Comparison of ENCODE assay signal across 30 cellular contexts in genomic region chr12:123289911-123290310, GRCh38.
"Had no signal": no experiment of that assay in that cellular context is flagged by ENCODE, and none has a peak within 500 bp of the region (broad histone marks: within the 10 kb centered on the region; RNA-seq: fewer than 3 reads in every experiment).

No MANE protein-coding gene starts in this region.

- H3K27ac ChIP-seq: brain microvascular endothelial cell, KMS-11, SJSA1, WERI-Rb-1 had no signal

- H3K27me3 Mint-ChIP-seq: activated CD8-positive, alpha-beta memory T cell treated with anti-CD3 and anti-CD28 coated beads, Interleukin-2, amount 10 ng/mL, durations not matched to agents 7 days and 5 days; activated naive CD8-positive, alpha-beta T cell treated with anti-CD3 and anti-CD28 coated beads for 36 hours had no signal

- H3K4me3 ChIP-seq: SJSA1 had no signal

- H3K9ac ChIP-seq: KMS-11 had no signal

- H3K27me3 ChIP-seq: brain microvascular endothelial cell, SJSA1 had no signal

- H3K4me3 Mint-ChIP-seq: activated CD8-positive, alpha-beta memory T cell treated with anti-CD3 and anti-CD28 coated beads, Interleukin-2, amount 10 ng/mL, durations not matched to agents 7 days and 5 days; activated naive CD8-positive, alpha-beta T cell treated with anti-CD3 and anti-CD28 coated beads for 36 hours had no signal

- H3K4me1 ChIP-seq: SJSA1 had no signal

- H3K4me2 ChIP-seq: KMS-11 had no signal

- H3K4me1 Mint-ChIP-seq: activated CD8-positive, alpha-beta memory T cell treated with anti-CD3 and anti-CD28 coated beads, Interleukin-2, amount 10 ng/mL, durations not matched to agents 7 days and 5 days; activated naive CD8-positive, alpha-beta T cell treated with anti-CD3 and anti-CD28 coated beads for 36 hours had no signal

- DNase-seq: activated CD4-positive, alpha-beta T cell treated with anti-CD3 and anti-CD28 coated beads for 1 hour; activated CD4-positive, alpha-beta T cell treated with anti-CD3 and anti-CD28 coated beads for 48 hours; activated CD4-positive, alpha-beta T cell treated with anti-CD3 and anti-CD28 coated beads, Interleukin-2, amount 50 U/mL, for 4 hours; activated CD4-positive, CD25-positive, alpha-beta regulatory T cell; activated CD8-positive, alpha-beta memory T cell treated with anti-CD3 and anti-CD28 coated beads for 24 hours; activated CD8-positive, alpha-beta memory T cell treated with anti-CD3 and anti-CD28 coated beads, Interleukin-2, amount 10 ng/mL, durations not matched to agents 7 days and 5 days; activated CD8-positive, alpha-beta memory T cell treated with anti-CD3 and anti-CD28 coated beads, Interleukin-2, amount 50 U/mL, for 48 hours; activated naive CD4-positive, alpha-beta T cell treated with anti-CD3 and anti-CD28 coated beads, Interleukin-2, amount 50 U/mL, for 16 hours; activated naive CD8-positive, alpha-beta T cell treated with anti-CD3 and anti-CD28 coated beads for 36 hours; amniotic stem cell; brain microvascular endothelial cell; central memory CD4-positive, alpha-beta T cell; MM.1S; MV-4-11; NCI-H1092; NCI-H1436 treated with DMSO at 0.1 percent for 48 hours; NCI-H1694 treated with DMSO at 0.1 percent for 48 hours; NCI-H2029; NCI-H345; NCI-H524 treated with DMSO at 0.1 percent for 48 hours; SHP77; SW 1271; T-helper 1 cell; T-helper 2 cell; T-helper 9 cell; WERI-Rb-1 had no signal

- H3K9me3 Mint-ChIP-seq: activated naive CD8-positive, alpha-beta T cell treated with anti-CD3 and anti-CD28 coated beads for 36 hours; activated T-helper 2 cell treated with anti-CD3 and anti-CD28 coated beads, Interferon-gamma antibody, Interleukin-2, Interleukin-4, amounts not matched to agents 10 μg/mL and 5 μg/mL and 100 μg/mL, durations not matched to agents 14 hours and 24 hours and 36 hours had no signal

- ATAC-seq: activated CD8-positive, alpha-beta memory T cell treated with anti-CD3 and anti-CD28 coated beads, Interleukin-2, amount 10 ng/mL, durations not matched to agents 7 days and 5 days; Panc1 had no signal

- H3K9me3 ChIP-seq: SJSA1 had no signal

- H3K27ac Mint-ChIP-seq: activated CD8-positive, alpha-beta memory T cell treated with anti-CD3 and anti-CD28 coated beads, Interleukin-2, amount 10 ng/mL, durations not matched to agents 7 days and 5 days; activated naive CD8-positive, alpha-beta T cell treated with anti-CD3 and anti-CD28 coated beads for 36 hours; activated T-helper 2 cell treated with anti-CD3 and anti-CD28 coated beads, Interferon-gamma antibody, Interleukin-2, Interleukin-4, amounts not matched to agents 10 μg/mL and 5 μg/mL and 100 μg/mL, durations not matched to agents 14 hours and 24 hours and 36 hours had no signal
